In genomic region chr7:40244226-40244625, GRCh38 we compare ENCODE assay signal across 19 cellular contexts.
DNase-seq lines count a peak whose midpoint lies in the region; ATAC-seq and TF ChIP-seq lines count a peak whose summit lies in the region.
"Had no signal": no experiment of that assay in that cellular context is flagged by ENCODE, and none has a peak within 500 bp of the region (broad histone marks: within the 10 kb centered on the region; RNA-seq: fewer than 3 reads in every experiment).

No MANE protein-coding gene starts in this region.

- H2AFZ ChIP-seq in GM23338 = no peak overlapping the region

- H3K4me2 ChIP-seq in GM23338 = no peak overlapping the region
- H3K4me2 ChIP-seq: KMS-11 had no signal

- no peaks in the 10 kb centered on the region for H3K27me3 Mint-ChIP-seq in GM23338 (ENCODE audit: insufficient read depth, low read depth, poor library complexity)
- H3K27me3 Mint-ChIP-seq in osteocyte (ENCODE audit: unreplicated experiment) = no peaks in the 10 kb centered on the region
- H3K27me3 Mint-ChIP-seq: CD4-positive, CD25-positive, alpha-beta regulatory T cell had no signal

- H3K27ac Mint-ChIP-seq in GM23338 (peak overlapping the region; percentile 20; the same call in 1 of the 2 replicates), osteocyte (ENCODE audit: unreplicated experiment) (peak overlapping the region; percentile 1)
- H3K27ac Mint-ChIP-seq: CD4-positive, CD25-positive, alpha-beta regulatory T cell had no signal

- H3K4me3 ChIP-seq in GM23338 (no peak overlapping the region), cardiac fibroblast (replicated peaks in 1 of 2; ENCODE audit: low read depth in 2 of 2, low read length in 2 of 2) (no peak overlapping the region)

- H3K27me3 ChIP-seq in GM23338 (ENCODE audit: insufficient read depth) = no peaks in the 10 kb centered on the region

- H3F3A ChIP-seq in GM23338 (replicated peaks; ENCODE audit: low read depth) = no peaks in the 10 kb centered on the region

- peak; percentile 38 for DNase-seq in GM23338 (ENCODE audit: low spot score)
- peak; percentile 28 to 31 for DNase-seq in cardiac fibroblast (ENCODE audit: low read depth in 2 of 2)
- DNase-seq in fibroblast of gingiva (ENCODE audit: low read depth) = peak; percentile 1
- DNase-seq in osteocyte (ENCODE audit: extremely low spot score, unreplicated experiment) = no peak
- DNase-seq in MV-4-11 (lab: John Stamatoyannopoulos, UW) = no peak
- DNase-seq in NCI-H146 (lab: John Stamatoyannopoulos, UW) = no peak
- DNase-seq: ACHN; AML-193; CD4-positive, CD25-positive, alpha-beta regulatory T cell; DMS53; NCI-H1092 treated with DMSO at 0.1 percent for 48 hours; NCI-H187; NCI-H226; NCI-H524 treated with DMSO at 0.1 percent for 48 hours; OCI-M1; SHP77 treated with DMSO at 0.1 percent for 48 hours had no signal

- H3K4me1 ChIP-seq in GM23338 (ENCODE audit: insufficient read depth) = no peaks in the 10 kb centered on the region

- peak; percentile 50 for ATAC-seq in GM23338
- ATAC-seq in GM18858 (IDR thresholded peaks at IDR 0.05; ENCODE audit: unreplicated experiment) = no peak
- ATAC-seq in GM21367 (IDR thresholded peaks at IDR 0.05; ENCODE audit: unreplicated experiment) = no peak

- no peak overlapping the region for H3K4me3 Mint-ChIP-seq in GM23338
- no peak overlapping the region for H3K4me3 Mint-ChIP-seq in osteocyte (ENCODE audit: unreplicated experiment)
- H3K4me3 Mint-ChIP-seq: CD4-positive, CD25-positive, alpha-beta regulatory T cell had no signal

- H4K20me1 ChIP-seq in GM23338 (replicated peaks; ENCODE audit: insufficient read depth) = no peaks in the 10 kb centered on the region

- no peaks in the 10 kb centered on the region for H3K36me3 Mint-ChIP-seq in GM23338 (ENCODE audit: low read depth)
- no peaks in the 10 kb centered on the region for H3K36me3 Mint-ChIP-seq in osteocyte (ENCODE audit: unreplicated experiment)
- H3K36me3 Mint-ChIP-seq: CD4-positive, CD25-positive, alpha-beta regulatory T cell had no signal

- no peaks in the 10 kb centered on the region for H3K36me3 ChIP-seq in GM23338 (ENCODE audit: insufficient read depth)

- H3K27ac ChIP-seq in GM23338 (ENCODE audit: low read depth) = no peak overlapping the region
- H3K27ac ChIP-seq: KMS-11 had no signal

- H3K4me1 Mint-ChIP-seq in GM23338 (peaks cover 4% of the 10 kb centered on the region; the same call in 1 of the 3 replicates), osteocyte (ENCODE audit: unreplicated experiment) (peaks cover 9% of the 10 kb centered on the region)
- H3K4me1 Mint-ChIP-seq: CD4-positive, CD25-positive, alpha-beta regulatory T cell had no signal

- H3K9me3 Mint-ChIP-seq in GM23338 (no peaks in the 10 kb centered on the region), osteocyte (ENCODE audit: unreplicated experiment) (no peaks in the 10 kb centered on the region)
- H3K9me3 Mint-ChIP-seq: CD4-positive, CD25-positive, alpha-beta regulatory T cell had no signal

- H3K79me2 ChIP-seq in GM23338 (replicated peaks; ENCODE audit: insufficient read depth) = no peaks in the 10 kb centered on the region

- H3K9me2 ChIP-seq in GM23338 (ENCODE audit: insufficient read depth) = no peaks in the 10 kb centered on the region

- TF ChIP-seq CTCF in GM23338 (conservative IDR thresholded peaks at IDR 0.05; ENCODE audit: low read depth in 2 of 2) = no peak
- no peak for TF ChIP-seq CTCF in cardiac fibroblast (IDR thresholded peaks at IDR 0.05; ENCODE audit: low read depth, low read length)
- TF ChIP-seq CTCF in osteocyte (IDR thresholded peaks at IDR 0.05) = no peak

TF ChIP-seq in GM23338, 12 proteins besides CTCF, POLR2A, EP300 and RAD21 (continues in another document):
- TF ChIP-seq EZH2phosphoT487 (IDR thresholded peaks at IDR 0.05; ENCODE audit: unreplicated experiment) (no peak), EZH2 (IDR thresholded peaks at IDR 0.05; ENCODE audit: low read depth, unreplicated experiment) (no peak), STAT1 (IDR thresholded peaks at IDR 0.05; ENCODE audit: unreplicated experiment) (no peak), REST (IDR thresholded peaks at IDR 0.05; ENCODE audit: unreplicated experiment) (no peak), POLR2AphosphoS5 (IDR thresholded peaks at IDR 0.05; ENCODE audit: low read depth) (no peak), ZNF114 (CRISPR knock-in tag; IDR thresholded peaks at IDR 0.05) (no peak), CREB1 (CRISPR knock-in tag; IDR thresholded peaks at IDR 0.05; ENCODE audit: low read depth) (no peak), ETS1 (IDR thresholded peaks at IDR 0.05) (no peak)

Comparison
In these comparisons a context has a peak if more than half of its experiments do, and no peak if none do; other contexts are left out.
1. DNase-seq: peak in GM23338 (single experiment), cardiac fibroblast (2 of 2) and fibroblast of gingiva (single experiment); none in osteocyte (single experiment), MV-4-11 (single experiment) and NCI-H146 (single experiment).